In the genomic region with DNA sequence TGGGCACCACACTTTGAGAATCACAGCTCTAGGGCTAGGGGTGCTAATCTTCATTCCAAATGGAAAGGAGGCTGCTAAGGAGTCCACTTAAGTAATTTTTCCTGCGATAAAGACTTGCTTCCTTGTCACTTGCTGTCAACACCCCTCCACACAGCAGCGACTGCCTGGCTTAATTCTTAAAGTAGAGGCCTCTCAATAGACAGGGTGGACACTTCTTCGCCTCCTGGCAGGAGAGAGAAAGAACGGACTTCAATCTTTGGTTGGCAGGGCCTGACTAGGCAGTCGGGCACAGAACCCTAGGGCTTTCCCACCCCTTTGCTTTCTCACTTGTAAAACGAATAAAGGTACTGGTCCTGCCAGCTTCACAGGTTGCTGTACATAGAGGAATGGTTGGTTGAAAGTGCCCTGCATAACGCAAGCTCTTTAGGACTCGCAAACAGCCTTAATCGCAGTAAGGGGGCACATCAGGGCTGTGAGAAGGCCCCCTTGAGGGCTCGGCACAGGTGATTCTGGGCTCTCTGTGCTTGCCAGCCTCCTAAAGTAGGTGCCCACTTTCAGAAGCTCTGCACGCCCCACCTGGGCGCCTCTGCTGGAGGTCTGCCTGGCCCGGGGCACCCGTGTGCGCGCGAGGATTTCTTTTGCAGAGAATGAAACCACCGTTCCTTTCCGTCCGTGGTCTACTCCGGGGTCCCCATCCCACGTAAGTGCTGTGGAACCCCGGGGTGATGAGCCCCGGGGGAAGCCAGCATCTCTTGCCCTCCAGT, we compare ENCODE assay signal across 9 cellular contexts. TPM values are rescaled to one million over a fixed set of nuclear protein-coding genes. Genes with fewer than 3 reads are reported as not detected.
DNase-seq lines count a peak whose midpoint lies in the region; ATAC-seq, FAIRE-seq and TF ChIP-seq lines count a peak whose summit lies in the region.
"Had no signal": no experiment of that assay in that cellular context is flagged by ENCODE, and none has a peak within 500 bp of the region (broad histone marks: within the 10 kb centered on the region; RNA-seq: fewer than 3 reads in every experiment).

No MANE protein-coding gene starts in this region.

- no peak for DNase-seq in breast epithelium (ENCODE audit: low spot score in 2 of 2)
- DNase-seq in MCF 10A (ENCODE audit: unreplicated experiment), result no peak
- DNase-seq in H1 (ENCODE audit: low read depth in 1 of 2, low spot score in 2 of 2), result peak in 1 of 2 experiments; percentile 55
- no peak for DNase-seq in upper lobe of right lung
- DNase-seq in nucleus accumbens (lab: John Stamatoyannopoulos, UW), result no peak
- DNase-seq in NCI-H1105 treated with DMSO at 0.1 percent for 48 hours (lab: John Stamatoyannopoulos, UW), result no peak
- DNase-seq in GDM1 (lab: John Stamatoyannopoulos, UW), result no peak
- DNase-seq: Caco-2 had no signal

- H3K36me3 Mint-ChIP-seq in MCF 10A (ENCODE audit: insufficient read depth, unreplicated experiment), result no peaks in the 10 kb centered on the region

- H3K27me3 Mint-ChIP-seq in MCF 10A (ENCODE audit: insufficient read depth, unreplicated experiment), result no peaks in the 10 kb centered on the region

- no peak for TF ChIP-seq EP300 in H1 (IDR thresholded peaks at IDR 0.05; ENCODE audit: borderline replicate concordance in 1 of 2, low read depth in 2 of 2, low read length in 2 of 2)

- no peak overlapping the region for H3K4ac ChIP-seq in H1 (replicated peaks; ENCODE audit: insufficient read length, low read depth, low read length)

- no peak overlapping the region for H3K9ac ChIP-seq in H1 (replicated peaks in 1 of 4; ENCODE audit: extremely low read depth in 1 of 4, low read depth in 3 of 4, low read length in 3 of 4)

- peaks cover 11% of the 10 kb centered on the region for H3K4me1 Mint-ChIP-seq in MCF 10A (ENCODE audit: insufficient read depth, unreplicated experiment)

- H3K56ac ChIP-seq in H1 (replicated peaks; ENCODE audit: insufficient read length, low read depth, low read length), result no peak overlapping the region

- no peak overlapping the region for H2BK5ac ChIP-seq in H1 (ENCODE audit: low read depth, low read length)

- no peak for FAIRE-seq in H1 (lab: Jason Lieb, UNC)

- H2AFZ ChIP-seq in H1 (ENCODE audit: low read length), result peak overlapping the region; percentile 51; the same call in 1 of the 2 replicates

- H4K20me1 ChIP-seq in H1 (replicated peaks in 1 of 2; ENCODE audit: control insufficient read depth in 1 of 2, insufficient read depth in 2 of 2, low read length in 2 of 2), result no peaks in the 10 kb centered on the region

- H3K4me1 ChIP-seq in breast epithelium, result peaks cover 0 to 12% of the 10 kb centered on the region in 2 donors
- peaks cover 0 to 11% (median 1%) of the 10 kb centered on the region in 4 experiments; a peak in 3 of 7 replicates for H3K4me1 ChIP-seq in H1 (replicated peaks in 1 of 4; ENCODE audit: control insufficient read depth in 3 of 4, insufficient read depth in 4 of 4, low read length in 3 of 4)
- H3K4me1 ChIP-seq in muscle layer of duodenum (ENCODE audit: control insufficient read depth in 1 of 2, insufficient read depth in 2 of 2, low read length in 2 of 2), result peaks cover 0 to 26% of the 10 kb centered on the region in 2 donors
- H3K4me1 ChIP-seq in upper lobe of right lung, result peaks cover 21% of the 10 kb centered on the region

- BruUV-seq in MCF 10A (replicated peaks; lab: Mats Ljungman, UMichigan), result no TSS peak

- no peak for ATAC-seq in upper lobe of right lung

- TF ChIP-seq CTCF in breast epithelium (IDR thresholded peaks at IDR 0.05) (no peak), MCF 10A (IDR thresholded peaks at IDR 0.05; ENCODE audit: unreplicated experiment) (no peak), H1 (IDR thresholded peaks at IDR 0.05; ENCODE audit: control extremely low read depth in 1 of 3, insufficient read depth in 1 of 3, low read depth in 1 of 3, low read length in 3 of 3) (no peak), upper lobe of right lung (IDR thresholded peaks at IDR 0.05) (no peak)

- intact Hi-C loops in breast epithelium (cut with DNase I; ENCODE audit: low total_unique reads), result no loop called here
- intact Hi-C loops in MCF 10A (cut with micrococcal nuclease), result no loop called here
- intact Hi-C loops in upper lobe of right lung (cut with DNase I), result no loop called here

- H3K14ac ChIP-seq in H1 (ENCODE audit: insufficient read length), result no peak overlapping the region

- H3K79me1 ChIP-seq in H1 (ENCODE audit: low read depth, low read length), result no peaks in the 10 kb centered on the region

- H3K18ac ChIP-seq in H1 (ENCODE audit: extremely low read depth, low read length), result no peak overlapping the region

- H3K23ac ChIP-seq in H1 (ENCODE audit: insufficient read length), result no peak overlapping the region

- WGBS in H1 (ENCODE audit: extremely low coverage in 1 of 2, insufficient coverage in 1 of 2, insufficient read length in 1 of 2, insufficient replicate concordance in 2 of 2, low coverage in 1 of 2, low lambda C conversion rate in 2 of 2, missing lambda C conversion rate in 1 of 2), 2 experiments, result 55% methylated on average over 24 of the region's 24 CpGs; no CpG with 5 or more reads in 1 of the 2 experiments

- no peak overlapping the region for H4K91ac ChIP-seq in H1 (replicated peaks; ENCODE audit: insufficient read length, low read length)

- no peak overlapping the region for H2BK12ac ChIP-seq in H1 (ENCODE audit: low read depth, low read length)

- H3K36me3 ChIP-seq in breast epithelium, result no peaks in the 10 kb centered on the region
- no peaks in the 10 kb centered on the region for H3K36me3 ChIP-seq in H1 (ENCODE audit: control insufficient read depth in 2 of 4, insufficient read depth in 4 of 4, low read length in 3 of 4)
- no peaks in the 10 kb centered on the region for H3K36me3 ChIP-seq in muscle layer of duodenum (ENCODE audit: control insufficient read depth in 1 of 2, insufficient read depth in 2 of 2, low read length in 2 of 2)
- H3K36me3 ChIP-seq in upper lobe of right lung, result no peaks in the 10 kb centered on the region

- TF ChIP-seq RAD21 in H1 (IDR thresholded peaks at IDR 0.05 in 1 of 2, conservative IDR thresholded peaks at IDR 0.05 in 1 of 2; ENCODE audit: low read depth in 2 of 2, low read length in 2 of 2), result no peak

- H3K27ac ChIP-seq in breast epithelium (peak overlapping the region; percentile 73 to 87), H1 (ENCODE audit: low read depth, low read length) (no peak overlapping the region), muscle layer of duodenum (ENCODE audit: low read length) (no peak overlapping the region), upper lobe of right lung (peak overlapping the region; percentile 73)

- H2BK120ac ChIP-seq in H1 (replicated peaks; ENCODE audit: low read depth, low read length), result no peak overlapping the region

- H3K9me3 Mint-ChIP-seq in MCF 10A (ENCODE audit: unreplicated experiment), result no peaks in the 10 kb centered on the region

- H4K8ac ChIP-seq in H1 (ENCODE audit: extremely low read depth, insufficient read depth, low read length), result peak overlapping the region; percentile 29; the same call in 1 of the 2 replicates

- H3K4me2 ChIP-seq in H1 (ENCODE audit: insufficient read depth in 1 of 2, low read depth in 2 of 2, low read length in 2 of 2), result peak overlapping the region; percentile 78 to 86

- no peak for TF ChIP-seq POLR2A in breast epithelium (IDR thresholded peaks at IDR 0.05)
- no peak for TF ChIP-seq POLR2A in H1 (IDR thresholded peaks at IDR 0.05; ENCODE audit: control extremely low read depth in 1 of 2, low read depth in 2 of 2, low read length in 2 of 2)

- H2AK5ac ChIP-seq in H1 (ENCODE audit: low read depth, low read length), result no peak overlapping the region

- H2BK15ac ChIP-seq in H1 (ENCODE audit: low read length), result no peak overlapping the region

- H3K4me3 ChIP-seq in breast epithelium (peak overlapping the region; percentile 50 to 72 (median 54)), H1 (ENCODE audit: extremely low read depth in 1 of 4, insufficient read depth in 2 of 4, low read depth in 3 of 4, low read length in 4 of 4) (peak overlapping the region; percentile 42 to 68 (median 50)), muscle layer of duodenum (ENCODE audit: low read depth in 1 of 2, low read length in 2 of 2) (peak overlapping the region; percentile 38 to 63), upper lobe of right lung (peak overlapping the region; percentile 57)

- POLR2A ChIA-PET in MCF 10A (lab: Yijun Ruan, JAX), result interaction anchor here (0.6 kb wide), 1 partner anchor 322 kb away, joined by 3 read pairs; no protein-coding TSS in a partner anchor
- POLR2A ChIA-PET in H1 (lab: Charles Lee; ENCODE audit: partially characterized antibody), result no interaction called here

- CTCF ChIA-PET in MCF 10A (lab: Yijun Ruan, JAX), result interaction anchor here (0.5 to 9.9 kb wide), 12 partner anchors 9 to 136 kb away, joined by 3 to 405 read pairs (median 4); no protein-coding TSS in a partner anchor
- CTCF ChIA-PET in H1 (lab: Charles Lee; ENCODE audit: partially characterized antibody), result interaction anchor here (0.8 to 10.0 kb wide), 15 partner anchors 11 to 135 kb away, joined by 3 to 223 read pairs (median 4); partner anchors contain the start of gene CD34

- H3K4me3 Mint-ChIP-seq in MCF 10A (ENCODE audit: unreplicated experiment), result no peak overlapping the region

- no peaks in the 10 kb centered on the region for H3K9me3 ChIP-seq in breast epithelium
- no peaks in the 10 kb centered on the region for H3K9me3 ChIP-seq in H1 (ENCODE audit: insufficient read depth in 2 of 2, low read depth in 1 of 2, low read length in 1 of 2)
- no peaks in the 10 kb centered on the region for H3K9me3 ChIP-seq in muscle layer of duodenum (ENCODE audit: control insufficient read depth in 1 of 2, low read length in 2 of 2)
- no peaks in the 10 kb centered on the region for H3K9me3 ChIP-seq in upper lobe of right lung
- H3K9me3 ChIP-seq: Caco-2 had no signal

- no peak overlapping the region for H3K27ac Mint-ChIP-seq in MCF 10A (ENCODE audit: low read depth, unreplicated experiment)

- no peak overlapping the region for H2BK20ac ChIP-seq in H1 (ENCODE audit: low read length)

- H4K5ac ChIP-seq in H1 (ENCODE audit: insufficient read length, low read depth, low read length), result no peak overlapping the region

- H3K79me2 ChIP-seq in H1 (ENCODE audit: control insufficient read depth in 1 of 2, insufficient read depth in 2 of 2, low read length in 2 of 2), result no peaks in the 10 kb centered on the region

- H3K27me3 ChIP-seq in breast epithelium, result no peaks in the 10 kb centered on the region
- peaks cover 24 to 61% (median 46%) of the 10 kb centered on the region in 4 experiments for H3K27me3 ChIP-seq in H1 (replicated peaks in 1 of 4; ENCODE audit: control insufficient read depth in 3 of 4, extremely low read depth in 1 of 4, insufficient read depth in 3 of 4, low read length in 3 of 4)
- H3K27me3 ChIP-seq in muscle layer of duodenum (ENCODE audit: low read depth, low read length), result peaks cover 6% of the 10 kb centered on the region
- no peaks in the 10 kb centered on the region for H3K27me3 ChIP-seq in upper lobe of right lung

- peaks cover 6% of the 10 kb centered on the region; the same call in 1 of the 2 replicates for H3K23me2 ChIP-seq in H1 (ENCODE audit: low read depth, low read length)

RNA-seq across cellular contexts. Expression of gene CD34, which starts 47.6 kb away (rescaled TPM):
- total RNA-seq in breast epithelium (10 to 100 TPM; 15.7 to 80.6 (median 22.2) TPM), MCF 10A (2022) (0.52 TPM in 1 of 2 replicates, not detected in the other), upper lobe of right lung (50.7 TPM)
- total RNA-seq in H1 (2021; fragmentation: NEBNext Ultra II Directional; extraction: Animal tissue kit (Norgen Biotek cat#: 25700)), result 0.39 and 0.46 TPM in 2 replicates
- polyA plus RNA-seq in H1 (2011; rRNA removed), result 0.50 and 0.54 TPM in 2 replicates
- 0.47 TPM for polyA plus RNA-seq in H1 (2011; cell fraction: cytosol; rRNA removed)
- 0.46 TPM for polyA plus RNA-seq in H1 (2011; cell fraction: nucleus; rRNA removed)
- polyA plus RNA-seq in H1 (2012, experiment 1 of 2), result 0.24 to 0.45 TPM (median 0.36 TPM) in 4 replicates
- polyA plus RNA-seq in H1 (2012, experiment 2 of 2), result 0.35 TPM
- 0.30 TPM for polyA plus RNA-seq in H1 (2013, experiment 1 of 2)
- 0.26 TPM for polyA plus RNA-seq in H1 (2013, experiment 2 of 2)
- 0.44 and 0.61 TPM in 2 replicates for polyA minus RNA-seq in H1 (2011; rRNA and poly(A)+ RNA removed)
- not detected for polyA minus RNA-seq in H1 (2011; cell fraction: cytosol; rRNA and poly(A)+ RNA removed)
- 0.50 TPM for polyA minus RNA-seq in H1 (2011; cell fraction: nucleus; rRNA and poly(A)+ RNA removed)
- total RNA-seq: Caco-2 had no signal

Comparison
In these comparisons a context has a peak if more than half of its experiments do, and no peak if none do; other contexts are left out.
1. RNA of gene CD34, which starts 47.6 kb away (total RNA-seq): 50.7 TPM in upper lobe of right lung (single experiment) and 15.7 to 80.6 TPM in breast epithelium; 0.39 to 0.46 TPM in H1 and 0.52 TPM in MCF 10A; every median in the first group is over 10 times any median in the second.
2. H3K27ac ChIP-seq: peak in breast epithelium (2 of 2) and upper lobe of right lung (single experiment); none in H1 (single experiment) and muscle layer of duodenum (single experiment).
3. Peak in every context shown above with its lines, with median percentiles within 50 percentile points of each other: H3K4me3 ChIP-seq.